ENCODE assay signal across 18 cellular contexts in genomic region chr14:90443161-90444076, GRCh38. TPM values are rescaled to one million over a fixed set of nuclear protein-coding genes. Genes with fewer than 3 reads are reported as not detected.
A peak's percentile ranks its signal among the peaks of the same experiment; 100 is the strongest.
DNase-seq lines count a peak whose midpoint lies in the region; ATAC-seq and TF ChIP-seq lines count a peak whose summit lies in the region.
"Had no signal": no experiment of that assay in that cellular context is flagged by ENCODE, and none has a peak within 500 bp of the region (broad histone marks: within the 10 kb centered on the region; RNA-seq: fewer than 3 reads in every experiment).

No MANE protein-coding gene starts in this region.

- H3K4me3 ChIP-seq in endodermal cell (ENCODE audit: low read length) (no peak overlapping the region), gastrocnemius medialis (no peak overlapping the region)
- H3K4me3 ChIP-seq: K562 had no signal

- H3K4me1 ChIP-seq in H9 (ENCODE audit: insufficient read depth, low read length) (peaks cover 6% of the 10 kb centered on the region; the same call in 1 of the 2 replicates), endodermal cell (ENCODE audit: control insufficient read depth, insufficient read depth, low read length) (no peaks in the 10 kb centered on the region), gastrocnemius medialis (peaks cover 0 to 11% of the 10 kb centered on the region in 2 donors)

- H3K4me3 Mint-ChIP-seq in H9: no peak overlapping the region
- H3K4me3 Mint-ChIP-seq in endodermal cell: no peak overlapping the region
- H3K4me3 Mint-ChIP-seq: activated CD4-positive, alpha-beta T cell treated with anti-CD3 and anti-CD28 coated beads for 36 hours; activated naive CD4-positive, alpha-beta T cell treated with anti-CD3 and anti-CD28 coated beads, Interleukin-2, amount 50 U/mL, for 24 hours; effector memory CD8-positive, alpha-beta T cell; stimulated activated effector memory CD8-positive, alpha-beta T cell treated with anti-CD3 and anti-CD28 coated beads, Interleukin-12 subunit alpha, Interleukin-12 subunit beta, amount 100 ng/mL, for 72 hours had no signal

- no peak overlapping the region for H2BK120ac ChIP-seq in H9 (ENCODE audit: low read depth, low read length, poor library complexity, severe bottlenecking)

- H2BK15ac ChIP-seq in H9 (ENCODE audit: low read depth, low read length): no peak overlapping the region

- H3K27ac Mint-ChIP-seq in H9 (peak overlapping the region; percentile 44 to 89 (median 63); a peak in 5 of 7 replicates), endodermal cell (peak overlapping the region; percentile 32)
- H3K27ac Mint-ChIP-seq: activated CD4-positive, alpha-beta T cell treated with anti-CD3 and anti-CD28 coated beads for 36 hours; activated naive CD4-positive, alpha-beta T cell treated with anti-CD3 and anti-CD28 coated beads, Interleukin-2, amount 50 U/mL, for 24 hours; effector memory CD8-positive, alpha-beta T cell; stimulated activated effector memory CD8-positive, alpha-beta T cell treated with anti-CD3 and anti-CD28 coated beads, Interleukin-12 subunit alpha, Interleukin-12 subunit beta, amount 100 ng/mL, for 72 hours had no signal

- peaks cover 42 to 56% of the 10 kb centered on the region in 2 experiments for H3K4me1 Mint-ChIP-seq in H9
- H3K4me1 Mint-ChIP-seq in endodermal cell: peaks cover 14% of the 10 kb centered on the region
- H3K4me1 Mint-ChIP-seq: activated CD4-positive, alpha-beta T cell treated with anti-CD3 and anti-CD28 coated beads for 36 hours; activated naive CD4-positive, alpha-beta T cell treated with anti-CD3 and anti-CD28 coated beads, Interleukin-2, amount 50 U/mL, for 24 hours had no signal

- H3K9me3 Mint-ChIP-seq in H9 (peaks cover 4 to 7% of the 10 kb centered on the region in 2 experiments), endodermal cell (peaks cover 11% of the 10 kb centered on the region)
- H3K9me3 Mint-ChIP-seq: effector memory CD8-positive, alpha-beta T cell; stimulated activated effector memory CD8-positive, alpha-beta T cell treated with anti-CD3 and anti-CD28 coated beads, Interleukin-12 subunit alpha, Interleukin-12 subunit beta, amount 100 ng/mL, for 72 hours had no signal

- H3K27ac ChIP-seq in H9 (ENCODE audit: insufficient read length, low read depth, low read length): no peak overlapping the region
- H3K27ac ChIP-seq in endodermal cell (ENCODE audit: low read depth, low read length): no peak overlapping the region
- H3K27ac ChIP-seq in gastrocnemius medialis: peak overlapping the region; percentile 35 to 70 (median 59)
- H3K27ac ChIP-seq: C4-2B, neutrophil had no signal

- H2AFZ ChIP-seq in H9 (ENCODE audit: low read length): no peak overlapping the region

- H2BK5ac ChIP-seq in H9 (ENCODE audit: insufficient read length, low read length): no peak overlapping the region

- H3K9ac ChIP-seq in H9 (ENCODE audit: extremely low read depth, insufficient read length, low read length) (no peak overlapping the region), endodermal cell (ENCODE audit: extremely low read depth, low read length, poor library complexity, severe bottlenecking) (no peak overlapping the region)

- H4K91ac ChIP-seq in H9 (ENCODE audit: insufficient read length, low read depth, low read length): no peak overlapping the region

- H3K36me3 Mint-ChIP-seq in H9 (ENCODE audit: insufficient read depth in 1 of 3, low read depth in 3 of 3): 0 out of 7 replicates have a peak, but pooled peaks cover 0 to 2% (median 0%) of the 10 kb centered on the region in 3 experiments
- H3K36me3 Mint-ChIP-seq in endodermal cell (ENCODE audit: low read depth): no peaks in the 10 kb centered on the region
- H3K36me3 Mint-ChIP-seq: activated naive CD4-positive, alpha-beta T cell treated with anti-CD3 and anti-CD28 coated beads, Interleukin-2, amount 50 U/mL, for 24 hours; stimulated activated effector memory CD8-positive, alpha-beta T cell treated with anti-CD3 and anti-CD28 coated beads, Interleukin-12 subunit alpha, Interleukin-12 subunit beta, amount 100 ng/mL, for 72 hours had no signal

- no peak for TF ChIP-seq CTCF in H9 (conservative IDR thresholded peaks at IDR 0.05)
- no peak for TF ChIP-seq CTCF in endodermal cell (conservative IDR thresholded peaks at IDR 0.05)
- TF ChIP-seq CTCF in gastrocnemius medialis (IDR thresholded peaks at IDR 0.05 in 4 of 5, conservative IDR thresholded peaks at IDR 0.05 in 1 of 5): no peak

- H3K27me3 Mint-ChIP-seq in H9 (ENCODE audit: low read depth): no peaks in the 10 kb centered on the region
- no peaks in the 10 kb centered on the region for H3K27me3 Mint-ChIP-seq in endodermal cell (ENCODE audit: insufficient read depth)
- H3K27me3 Mint-ChIP-seq: activated naive CD4-positive, alpha-beta T cell treated with anti-CD3 and anti-CD28 coated beads, Interleukin-2, amount 50 U/mL, for 24 hours had no signal

- H3K23me2 ChIP-seq in H9 (ENCODE audit: insufficient read length, low read depth, low read length, poor library complexity, severe bottlenecking): no peaks in the 10 kb centered on the region

- H3K36me3 ChIP-seq in endodermal cell (ENCODE audit: control insufficient read depth, insufficient read depth, low read length): no peaks in the 10 kb centered on the region
- no peaks in the 10 kb centered on the region for H3K36me3 ChIP-seq in gastrocnemius medialis
- H3K36me3 ChIP-seq: neutrophil had no signal

- no peak overlapping the region for H2AK5ac ChIP-seq in H9 (ENCODE audit: insufficient read length, low read length)

- H3K14ac ChIP-seq in H9 (ENCODE audit: insufficient read depth, low read length): no peak overlapping the region; the same call in 1 of the 2 replicates

- H3K9me3 ChIP-seq in H9 (ENCODE audit: control insufficient read depth, low read depth, low read length) (peaks cover 5% of the 10 kb centered on the region), endodermal cell (ENCODE audit: control insufficient read depth, low read length) (peaks cover 10% of the 10 kb centered on the region), gastrocnemius medialis (no peaks in the 10 kb centered on the region)
- H3K9me3 ChIP-seq: neutrophil had no signal

- no peak overlapping the region for H2BK12ac ChIP-seq in H9 (ENCODE audit: insufficient read length, low read depth, low read length)

- no peaks in the 10 kb centered on the region for H3K79me2 ChIP-seq in H9 (ENCODE audit: insufficient read depth, low read length)

- H4K20me1 ChIP-seq in H9 (ENCODE audit: control insufficient read depth, insufficient read depth, insufficient read length): no peaks in the 10 kb centered on the region

- no peak for TF ChIP-seq POLR2A in gastrocnemius medialis (IDR thresholded peaks at IDR 0.05)

- no peak overlapping the region for H3K4ac ChIP-seq in H9 (ENCODE audit: low read depth, low read length)

- H4K5ac ChIP-seq in H9 (ENCODE audit: insufficient read length, low read depth, low read length): no peak overlapping the region

- H4K8ac ChIP-seq in H9 (replicated peaks; ENCODE audit: insufficient read length, low read depth, low read length): no peak overlapping the region

- H3K79me1 ChIP-seq in H9 (ENCODE audit: insufficient read depth, low read depth, low read length, poor library complexity, severe bottlenecking): no peaks in the 10 kb centered on the region

- no peak overlapping the region for H3T11ph ChIP-seq in H9 (ENCODE audit: low read length)

- H2BK20ac ChIP-seq in H9 (ENCODE audit: low read depth, low read length, poor library complexity, severe bottlenecking): no peak overlapping the region

- ATAC-seq in gastrocnemius medialis: peak; percentile 16 to 21
- ATAC-seq in GM18873 (IDR thresholded peaks at IDR 0.05; ENCODE audit: low FRiP score, unreplicated experiment): no peak
- no peak for ATAC-seq in left lobe of liver
- ATAC-seq: activated CD4-positive, alpha-beta T cell treated with anti-CD3 and anti-CD28 coated beads for 36 hours; effector memory CD8-positive, alpha-beta T cell; K562 had no signal

- no peak overlapping the region for H3K4me2 ChIP-seq in H9 (ENCODE audit: insufficient read depth, insufficient read length, low read length)

- H3K56ac ChIP-seq in H9 (ENCODE audit: insufficient read length, low read depth, low read length): no peak overlapping the region

- DNase-seq in H9: no peak
- DNase-seq in NCI-H69 (lab: John Stamatoyannopoulos, UW): peak; percentile 35
- DNase-seq in endodermal cell: no peak
- no peak for DNase-seq in gastrocnemius medialis
- DNase-seq in NCI-H2029 treated with DMSO at 0.1 percent for 48 hours (lab: John Stamatoyannopoulos, UW): no peak
- no peak for DNase-seq in left lobe of liver (ENCODE audit: low spot score)
- DNase-seq: activated CD4-positive, alpha-beta T cell treated with anti-CD3 and anti-CD28 coated beads for 36 hours; effector memory CD8-positive, alpha-beta T cell; foreskin melanocyte; HCEC 1CT; mesenchymal stem cell; NCI-H1417 treated with DMSO at 0.1 percent for 48 hours had no signal

- no peak overlapping the region for H3K18ac ChIP-seq in H9 (ENCODE audit: insufficient read length, low read depth, low read length)

- in situ Hi-C loops in gastrocnemius medialis (cut with MboI; ENCODE audit: low sequenced_read_pairs in 4 of 4): no loop called here

- WGBS in H9 (ENCODE audit: extremely low coverage, insufficient read length, low lambda C conversion rate): no CpG with 5 or more reads among the region's 16 CpGs
- WGBS in endodermal cell (ENCODE audit: insufficient coverage in 1 of 2, insufficient read length in 1 of 2), 2 experiments: 85 to 90% methylated on average over 10 to 16 of the region's 16 CpGs

- intact Hi-C loops in gastrocnemius medialis (cut with DNase I; ENCODE audit: low total_unique reads): no loop called here

- H3K23ac ChIP-seq in H9 (ENCODE audit: insufficient read length, low read depth, low read length): no peak overlapping the region

- H3K27me3 ChIP-seq in H9 (ENCODE audit: insufficient read depth, low read length): no peaks in the 10 kb centered on the region
- no peaks in the 10 kb centered on the region for H3K27me3 ChIP-seq in endodermal cell (ENCODE audit: control insufficient read depth, insufficient read depth, low read length, poor library complexity, severe bottlenecking)
- no peaks in the 10 kb centered on the region for H3K27me3 ChIP-seq in gastrocnemius medialis

RNA-seq across cellular contexts. Expression of gene CALM1, which starts 46.6 kb away (rescaled TPM):
- 354 TPM in 2 replicates for total RNA-seq in H9 (2021)
- 100 to 1,000 TPM; 423 to 503 TPM for total RNA-seq in endodermal cell
- 367 TPM for polyA plus RNA-seq in endodermal cell (2013, experiment 1 of 2)
- 378 TPM for polyA plus RNA-seq in endodermal cell (2013, experiment 2 of 2)
- 1,000 to 10,000 TPM in 2 of 4 donors, 100 to 1,000 TPM in 2; 466 to 1,278 (median 1,009) TPM for total RNA-seq in gastrocnemius medialis
- 153 TPM for total RNA-seq in left lobe of liver

Comparison
In these comparisons a context has a peak if more than half of its experiments do, and no peak if none do; other contexts are left out.
1. H3K27ac ChIP-seq: peak in gastrocnemius medialis (4 of 4); none in H9 (single experiment) and endodermal cell (single experiment).
2. ATAC-seq: peak in gastrocnemius medialis (2 of 2); none in GM18873 (single experiment) and left lobe of liver (single experiment).